Comparison of ENCODE assay signal across 10 cellular contexts in genomic region chr4:36394352-36394903, GRCh38.
DNase-seq lines count a peak whose midpoint lies in the region; ATAC-seq, FAIRE-seq and TF ChIP-seq lines count a peak whose summit lies in the region.
"Had no signal": no experiment of that assay in that cellular context is flagged by ENCODE, and none has a peak within 500 bp of the region (broad histone marks: within the 10 kb centered on the region; RNA-seq: fewer than 3 reads in every experiment).

No MANE protein-coding gene starts in this region.

- intact Hi-C loops in Calu3 (cut with micrococcal nuclease; ENCODE audit: unreplicated experiment) (no loop called here), left lung (cut with DNase I) (no loop called here)

- H3K27ac Mint-ChIP-seq in activated T-helper 17 cell treated with anti-CD3 and anti-CD28 coated beads, Interleukin-2, amount 50 U/mL, for 72 hours = peak overlapping the region; percentile 95
- no peak overlapping the region for H3K27ac Mint-ChIP-seq in Calu3 (ENCODE audit: unreplicated experiment)

- H3K4me1 ChIP-seq in small intestine (ENCODE audit: control insufficient read depth in 2 of 2, insufficient read depth in 1 of 2, low read depth in 1 of 2, low read length in 1 of 2) (no peaks in the 10 kb centered on the region), left lung (no peaks in the 10 kb centered on the region)

- peak; percentile 66 for DNase-seq in HT1080 (ENCODE audit: low read depth)
- DNase-seq in small intestine = peak; percentile 50
- DNase-seq in HuH-7.5 (ENCODE audit: low spot score) = no peak
- DNase-seq in Calu3 = no peak
- no peak for DNase-seq in left lung
- DNase-seq: DMS79, spleen had no signal

- H3K9me3 ChIP-seq in small intestine (ENCODE audit: control insufficient read depth, low read depth) (no peaks in the 10 kb centered on the region), left lung (no peaks in the 10 kb centered on the region)
- H3K9me3 ChIP-seq: spleen had no signal

- 59 to 72% (median 69%) methylated on average over 5 of the region's 5 CpGs for WGBS in small intestine, 3 donors

- H3K4me1 Mint-ChIP-seq in activated T-helper 17 cell treated with anti-CD3 and anti-CD28 coated beads, Interleukin-2, amount 50 U/mL, for 72 hours = peaks cover 13% of the 10 kb centered on the region
- H3K4me1 Mint-ChIP-seq in Calu3 (ENCODE audit: low read depth, unreplicated experiment) = no peaks in the 10 kb centered on the region

- FAIRE-seq in small intestine (lab: Jason Lieb, UNC) = no peak

- H3K36me3 ChIP-seq in small intestine (ENCODE audit: control insufficient read depth in 2 of 2, insufficient read depth in 2 of 2, low read length in 2 of 2) (no peaks in the 10 kb centered on the region), left lung (no peaks in the 10 kb centered on the region)
- H3K36me3 ChIP-seq: spleen had no signal

- no peaks in the 10 kb centered on the region for H3K27me3 Mint-ChIP-seq in activated T-helper 17 cell treated with anti-CD3 and anti-CD28 coated beads, Interleukin-2, amount 50 U/mL, for 72 hours
- H3K27me3 Mint-ChIP-seq in Calu3 (ENCODE audit: unreplicated experiment) = peaks cover 2% of the 10 kb centered on the region

- no peaks in the 10 kb centered on the region for H3K9me3 Mint-ChIP-seq in activated T-helper 17 cell treated with anti-CD3 and anti-CD28 coated beads, Interleukin-2, amount 50 U/mL, for 72 hours
- no peaks in the 10 kb centered on the region for H3K9me3 Mint-ChIP-seq in Calu3 (ENCODE audit: low read depth, unreplicated experiment)

- peaks cover 6% of the 10 kb centered on the region for H3K36me3 Mint-ChIP-seq in activated T-helper 17 cell treated with anti-CD3 and anti-CD28 coated beads, Interleukin-2, amount 50 U/mL, for 72 hours (ENCODE audit: low read depth)
- no peaks in the 10 kb centered on the region for H3K36me3 Mint-ChIP-seq in Calu3 (ENCODE audit: insufficient read depth, unreplicated experiment)

- peak overlapping the region; percentile 58 for H3K4me3 Mint-ChIP-seq in activated T-helper 17 cell treated with anti-CD3 and anti-CD28 coated beads, Interleukin-2, amount 50 U/mL, for 72 hours
- no peak overlapping the region for H3K4me3 Mint-ChIP-seq in Calu3 (ENCODE audit: low read depth, unreplicated experiment)

- peak overlapping the region in 1 of 2 donors; percentile 28 for H3K27ac ChIP-seq in small intestine (ENCODE audit: low read depth in 1 of 2, low read length in 1 of 2)
- no peak overlapping the region for H3K27ac ChIP-seq in left lung

- H3K27me3 ChIP-seq in small intestine (ENCODE audit: control insufficient read depth in 2 of 2, insufficient read depth in 2 of 2, low read length in 2 of 2) (no peaks in the 10 kb centered on the region), left lung (no peaks in the 10 kb centered on the region)

- H3K4me3 ChIP-seq in small intestine (ENCODE audit: low read depth in 1 of 2, low read length in 2 of 2) = no peak overlapping the region
- H3K4me3 ChIP-seq in left lung = no peak overlapping the region
- H3K4me3 ChIP-seq: spleen had no signal

- CTCF ChIA-PET in Calu3 (lab: Charles Lee) = no interaction called here

- BruUV-seq in Calu3 (replicated peaks; lab: Mats Ljungman, UMichigan) = no TSS peak

- TF ChIP-seq CTCF in Calu3 (IDR thresholded peaks at IDR 0.05; ENCODE audit: unreplicated experiment) (no peak), left lung (IDR thresholded peaks at IDR 0.05) (no peak)

- ATAC-seq in GM19023 (IDR thresholded peaks at IDR 0.05; ENCODE audit: unreplicated experiment) (peak; percentile 60), HG03045 (IDR thresholded peaks at IDR 0.05; ENCODE audit: unreplicated experiment) (no peak), left lung (no peak)
- ATAC-seq in activated T-helper 17 cell treated with anti-CD3 and anti-CD28 coated beads, Interleukin-2, amount 50 U/mL, for 72 hours (replicated peaks) = peak; percentile 91

Comparison
In these comparisons a context has a peak if more than half of its experiments do, and no peak if none do; other contexts are left out.
1. ATAC-seq: peak in GM19023 (single experiment) and activated T-helper 17 cell treated with anti-CD3 and anti-CD28 coated beads, Interleukin-2, amount 50 U/mL, for 72 hours (single experiment); none in HG03045 (single experiment) and left lung (single experiment).
2. DNase-seq: peak in HT1080 (single experiment) and small intestine (single experiment); none in HuH-7.5 (single experiment), Calu3 (single experiment) and left lung (0 of 2).